In the genomic region with DNA sequence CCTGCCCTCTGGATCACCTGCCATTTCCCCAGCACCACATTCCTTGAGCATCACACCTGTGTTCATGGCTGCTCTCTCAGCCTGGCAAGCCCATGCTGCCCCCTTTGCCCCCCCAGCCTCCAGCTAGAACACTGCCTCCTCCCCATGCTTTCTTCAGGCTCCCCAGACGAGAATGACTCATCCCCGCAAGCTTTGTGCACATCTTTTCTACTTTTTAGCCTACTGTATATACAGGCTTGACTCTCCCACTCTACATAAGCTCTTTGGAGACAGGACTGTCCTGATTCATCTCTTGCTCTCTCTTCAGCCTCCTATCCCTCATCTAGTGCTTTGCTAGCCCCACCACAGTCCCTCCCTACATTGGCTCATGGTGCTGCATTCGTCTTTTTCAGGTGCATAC, we compare ENCODE assay signal across 1 cellular context.
TF ChIP-seq lines count a peak whose summit lies in the region.

No MANE protein-coding gene starts in this region.

TF ChIP-seq in SK-N-SH treated with all-trans-retinoic acid at 6 μM for 48 hours, 23 proteins besides CTCF, POLR2A, EP300 and RAD21 (continued from another document):
- TF ChIP-seq, protein P1, sequence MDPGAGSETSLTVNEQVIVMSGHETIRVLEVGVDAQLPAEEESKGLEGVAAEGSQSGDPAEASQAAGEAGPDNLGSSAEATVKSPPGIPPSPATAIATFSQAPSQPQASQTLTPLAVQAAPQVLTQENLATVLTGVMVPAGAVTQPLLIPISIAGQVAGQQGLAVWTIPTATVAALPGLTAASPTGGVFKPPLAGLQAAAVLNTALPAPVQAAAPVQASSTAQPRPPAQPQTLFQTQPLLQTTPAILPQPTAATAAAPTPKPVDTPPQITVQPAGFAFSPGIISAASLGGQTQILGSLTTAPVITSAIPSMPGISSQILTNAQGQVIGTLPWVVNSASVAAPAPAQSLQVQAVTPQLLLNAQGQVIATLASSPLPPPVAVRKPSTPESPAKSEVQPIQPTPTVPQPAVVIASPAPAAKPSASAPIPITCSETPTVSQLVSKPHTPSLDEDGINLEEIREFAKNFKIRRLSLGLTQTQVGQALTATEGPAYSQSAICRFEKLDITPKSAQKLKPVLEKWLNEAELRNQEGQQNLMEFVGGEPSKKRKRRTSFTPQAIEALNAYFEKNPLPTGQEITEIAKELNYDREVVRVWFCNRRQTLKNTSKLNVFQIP (CRISPR knock-in tag; IDR thresholded peaks at IDR 0.05; ENCODE audit: borderline replicate concordance, low read depth), result no peak
- TF ChIP-seq CSDC2 (CRISPR knock-in tag; IDR thresholded peaks at IDR 0.05) (no peak), TCF4 (CRISPR knock-in tag; IDR thresholded peaks at IDR 0.05; ENCODE audit: borderline replicate concordance) (no peak), ESRRG (CRISPR knock-in tag; IDR thresholded peaks at IDR 0.05) (no peak), ZNF8 (CRISPR knock-in tag; IDR thresholded peaks at IDR 0.05) (no peak), CSRNP3 (CRISPR knock-in tag; IDR thresholded peaks at IDR 0.05) (no peak), TOX (CRISPR knock-in tag; IDR thresholded peaks at IDR 0.05; ENCODE audit: borderline replicate concordance) (no peak), GLIS3 (CRISPR knock-in tag; IDR thresholded peaks at IDR 0.05) (no peak), ZFP30 (CRISPR knock-in tag; IDR thresholded peaks at IDR 0.05) (no peak), RARB (CRISPR knock-in tag; IDR thresholded peaks at IDR 0.05) (no peak), ZFP3 (CRISPR knock-in tag; IDR thresholded peaks at IDR 0.05) (no peak), ZNF565 (CRISPR knock-in tag; conservative IDR thresholded peaks at IDR 0.05; ENCODE audit: low read depth) (no peak)
- TF ChIP-seq, protein P2, sequence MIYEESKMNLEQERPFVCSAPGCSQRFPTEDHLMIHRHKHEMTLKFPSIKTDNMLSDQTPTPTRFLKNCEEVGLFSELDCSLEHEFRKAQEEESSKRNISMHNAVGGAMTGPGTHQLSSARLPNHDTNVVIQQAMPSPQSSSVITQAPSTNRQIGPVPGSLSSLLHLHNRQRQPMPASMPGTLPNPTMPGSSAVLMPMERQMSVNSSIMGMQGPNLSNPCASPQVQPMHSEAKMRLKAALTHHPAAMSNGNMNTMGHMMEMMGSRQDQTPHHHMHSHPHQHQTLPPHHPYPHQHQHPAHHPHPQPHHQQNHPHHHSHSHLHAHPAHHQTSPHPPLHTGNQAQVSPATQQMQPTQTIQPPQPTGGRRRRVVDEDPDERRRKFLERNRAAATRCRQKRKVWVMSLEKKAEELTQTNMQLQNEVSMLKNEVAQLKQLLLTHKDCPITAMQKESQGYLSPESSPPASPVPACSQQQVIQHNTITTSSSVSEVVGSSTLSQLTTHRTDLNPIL (CRISPR knock-in tag; IDR thresholded peaks at IDR 0.05; ENCODE audit: low read depth), result no peak
- TF ChIP-seq, protein P3, sequence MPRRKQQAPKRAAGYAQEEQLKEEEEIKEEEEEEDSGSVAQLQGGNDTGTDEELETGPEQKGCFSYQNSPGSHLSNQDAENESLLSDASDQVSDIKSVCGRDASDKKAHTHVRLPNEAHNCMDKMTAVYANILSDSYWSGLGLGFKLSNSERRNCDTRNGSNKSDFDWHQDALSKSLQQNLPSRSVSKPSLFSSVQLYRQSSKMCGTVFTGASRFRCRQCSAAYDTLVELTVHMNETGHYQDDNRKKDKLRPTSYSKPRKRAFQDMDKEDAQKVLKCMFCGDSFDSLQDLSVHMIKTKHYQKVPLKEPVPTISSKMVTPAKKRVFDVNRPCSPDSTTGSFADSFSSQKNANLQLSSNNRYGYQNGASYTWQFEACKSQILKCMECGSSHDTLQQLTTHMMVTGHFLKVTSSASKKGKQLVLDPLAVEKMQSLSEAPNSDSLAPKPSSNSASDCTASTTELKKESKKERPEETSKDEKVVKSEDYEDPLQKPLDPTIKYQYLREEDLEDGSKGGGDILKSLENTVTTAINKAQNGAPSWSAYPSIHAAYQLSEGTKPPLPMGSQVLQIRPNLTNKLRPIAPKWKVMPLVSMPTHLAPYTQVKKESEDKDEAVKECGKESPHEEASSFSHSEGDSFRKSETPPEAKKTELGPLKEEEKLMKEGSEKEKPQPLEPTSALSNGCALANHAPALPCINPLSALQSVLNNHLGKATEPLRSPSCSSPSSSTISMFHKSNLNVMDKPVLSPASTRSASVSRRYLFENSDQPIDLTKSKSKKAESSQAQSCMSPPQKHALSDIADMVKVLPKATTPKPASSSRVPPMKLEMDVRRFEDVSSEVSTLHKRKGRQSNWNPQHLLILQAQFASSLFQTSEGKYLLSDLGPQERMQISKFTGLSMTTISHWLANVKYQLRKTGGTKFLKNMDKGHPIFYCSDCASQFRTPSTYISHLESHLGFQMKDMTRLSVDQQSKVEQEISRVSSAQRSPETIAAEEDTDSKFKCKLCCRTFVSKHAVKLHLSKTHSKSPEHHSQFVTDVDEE (CRISPR knock-in tag; IDR thresholded peaks at IDR 0.05), result no peak
